ENCODE assay signal across 15 cellular contexts in genomic region chr7:2663121-2663886, GRCh38. TPM values are rescaled to one million over a fixed set of nuclear protein-coding genes. Genes with fewer than 3 reads are reported as not detected.
A peak's percentile ranks its signal among the peaks of the same experiment; 100 is the strongest.
DNase-seq lines count a peak whose midpoint lies in the region; ATAC-seq, FAIRE-seq and TF ChIP-seq lines count a peak whose summit lies in the region.
"Had no signal": no experiment of that assay in that cellular context is flagged by ENCODE, and none has a peak within 500 bp of the region (broad histone marks: within the 10 kb centered on the region; RNA-seq: fewer than 3 reads in every experiment).

No MANE protein-coding gene starts in this region.

- no peak for FAIRE-seq in small intestine (lab: Jason Lieb, UNC)

- DNase-seq in chondrocyte (ENCODE audit: low spot score) (peak; percentile 94), left colon (peak in 1 of 2 donors; percentile 29), psoas muscle (peak in 1 of 2 donors; percentile 59), small intestine (no peak), mesenteric fat pad (ENCODE audit: low spot score) (no peak)
- DNase-seq: activated CD8-positive, alpha-beta memory T cell treated with anti-CD3 and anti-CD28 coated beads, Interleukin-2, amount 50 U/mL, for 48 hours; NCI-H1092 treated with DMSO at 0.1 percent for 48 hours; NCI-H2227 treated with DMSO at 0.1 percent for 48 hours; stimulated activated CD4-positive, alpha-beta T cell treated with anti-CD3 and anti-CD28 coated beads, Interleukin-2, amount 100 ng/mL, for 48 hours had no signal

- peak overlapping the region; percentile 10 for H3K27ac ChIP-seq in HUES48 (ENCODE audit: low read depth, low read length)
- no peak overlapping the region for H3K27ac ChIP-seq in psoas muscle
- no peak overlapping the region for H3K27ac ChIP-seq in small intestine (ENCODE audit: low read depth in 1 of 2, low read length in 1 of 2)

- no peaks in the 10 kb centered on the region for H3K27me3 Mint-ChIP-seq in chondrocyte (ENCODE audit: low read depth)
- H3K27me3 Mint-ChIP-seq: activated naive CD4-positive, alpha-beta T cell treated with anti-CD3 and anti-CD28 coated beads, Interleukin-2, amount 50 U/mL, for 24 hours had no signal

- H3K27ac Mint-ChIP-seq in chondrocyte (ENCODE audit: unreplicated experiment) = no peak overlapping the region
- H3K27ac Mint-ChIP-seq: activated naive CD4-positive, alpha-beta T cell treated with anti-CD3 and anti-CD28 coated beads, Interleukin-2, amount 50 U/mL, for 24 hours; T-helper 1 cell treated with Interleukin-12 subunit alpha and Interleukin-12 subunit beta and Interleukin-4 antibody, amounts not matched to agents 30 μg/mL and 1 μg/mL, for 36 hours; type B pancreatic cell had no signal

- H3K9me3 Mint-ChIP-seq in chondrocyte (ENCODE audit: low read depth) = no peaks in the 10 kb centered on the region
- H3K9me3 Mint-ChIP-seq: activated naive CD4-positive, alpha-beta T cell treated with anti-CD3 and anti-CD28 coated beads, Interleukin-2, amount 50 U/mL, for 24 hours; T-helper 1 cell treated with Interleukin-12 subunit alpha and Interleukin-12 subunit beta and Interleukin-4 antibody, amounts not matched to agents 30 μg/mL and 1 μg/mL, for 36 hours; type B pancreatic cell had no signal

- H3K27me3 ChIP-seq in HUES48 (ENCODE audit: control insufficient read depth, insufficient read depth, low read length) (no peaks in the 10 kb centered on the region), psoas muscle (ENCODE audit: insufficient read depth in 3 of 3, low read length in 2 of 3) (peaks cover 0 to 17% (median 0%) of the 10 kb centered on the region in 3 donors), small intestine (ENCODE audit: control insufficient read depth in 2 of 2, insufficient read depth in 2 of 2, low read length in 2 of 2) (no peaks in the 10 kb centered on the region)

- H3K4me3 ChIP-seq in HUES48 (ENCODE audit: low read depth, low read length) (no peak overlapping the region), psoas muscle (no peak overlapping the region), small intestine (ENCODE audit: low read depth in 1 of 2, low read length in 2 of 2) (no peak overlapping the region)

- H3K4me1 ChIP-seq in HUES48 (ENCODE audit: control insufficient read depth, insufficient read depth, low read length) (no peaks in the 10 kb centered on the region), psoas muscle (peaks cover 12% of the 10 kb centered on the region), small intestine (ENCODE audit: control insufficient read depth in 2 of 2, insufficient read depth in 1 of 2, low read depth in 1 of 2, low read length in 1 of 2) (no peaks in the 10 kb centered on the region)

- no peaks in the 10 kb centered on the region for H3K9me3 ChIP-seq in HUES48 (ENCODE audit: control insufficient read depth, insufficient read depth, low read length)
- no peaks in the 10 kb centered on the region for H3K9me3 ChIP-seq in psoas muscle
- H3K9me3 ChIP-seq in small intestine (ENCODE audit: control insufficient read depth, low read depth) = no peaks in the 10 kb centered on the region

- 23 to 27% (median 25%) methylated on average over 20 to 30 of the region's 30 CpGs for WGBS in psoas muscle, 3 donors
- 68 to 75% (median 73%) methylated on average over 28 to 30 of the region's 30 CpGs for WGBS in small intestine, 3 donors

- intact Hi-C loops in left colon (cut with DNase I, micrococcal nuclease) = no loop called here
- intact Hi-C loops in psoas muscle (cut with DNase I) = loop anchor here in 1 of 2 donors (5.0 kb wide), 1 partner anchor 96 kb away; no protein-coding TSS in a partner anchor

- H3K4me3 Mint-ChIP-seq in chondrocyte (ENCODE audit: unreplicated experiment) = no peak overlapping the region
- H3K4me3 Mint-ChIP-seq: activated naive CD4-positive, alpha-beta T cell treated with anti-CD3 and anti-CD28 coated beads, Interleukin-2, amount 50 U/mL, for 24 hours; T-helper 1 cell treated with Interleukin-12 subunit alpha and Interleukin-12 subunit beta and Interleukin-4 antibody, amounts not matched to agents 30 μg/mL and 1 μg/mL, for 36 hours; type B pancreatic cell had no signal

- TF ChIP-seq CTCF in chondrocyte (IDR thresholded peaks at IDR 0.05) (no peak), psoas muscle (IDR thresholded peaks at IDR 0.05) (no peak)

- peaks cover 11% of the 10 kb centered on the region; the same call in 1 of the 2 replicates for H3K36me3 ChIP-seq in HUES48 (ENCODE audit: control insufficient read depth, insufficient read depth, low read length)
- no peaks in the 10 kb centered on the region for H3K36me3 ChIP-seq in psoas muscle (ENCODE audit: insufficient read depth in 1 of 2, low read depth in 1 of 2)
- H3K36me3 ChIP-seq in small intestine (ENCODE audit: control insufficient read depth in 2 of 2, insufficient read depth in 2 of 2, low read length in 2 of 2) = peaks cover 2 to 3% of the 10 kb centered on the region in 2 donors

- peaks cover 11% of the 10 kb centered on the region for H3K4me1 Mint-ChIP-seq in chondrocyte (ENCODE audit: low read depth)
- H3K4me1 Mint-ChIP-seq: activated naive CD4-positive, alpha-beta T cell treated with anti-CD3 and anti-CD28 coated beads, Interleukin-2, amount 50 U/mL, for 24 hours had no signal

- ATAC-seq in left colon (peak; percentile 31), psoas muscle (peak; percentile 46 to 79 (median 63)), GM21526 (IDR thresholded peaks at IDR 0.05; ENCODE audit: low FRiP score, unreplicated experiment) (no peak), HG03175 (IDR thresholded peaks at IDR 0.05; ENCODE audit: unreplicated experiment) (no peak)

- no peak overlapping the region for H3K9ac ChIP-seq in HUES48 (ENCODE audit: low read depth, low read length)

- peaks cover 5% of the 10 kb centered on the region for H3K36me3 Mint-ChIP-seq in chondrocyte (ENCODE audit: low read depth)
- H3K36me3 Mint-ChIP-seq: activated naive CD4-positive, alpha-beta T cell treated with anti-CD3 and anti-CD28 coated beads, Interleukin-2, amount 50 U/mL, for 24 hours; type B pancreatic cell had no signal

RNA-seq across cellular contexts. Expression of gene AMZ1, which starts 24.7 kb away (rescaled TPM):
- total RNA-seq in chondrocyte = 9.1 to 11.1 TPM (median 9.6 TPM) in 3 replicates
- total RNA-seq in left colon = under 1 TPM in 1 of 2 donors, not detected in 1; 0.28 TPM
- total RNA-seq in psoas muscle = not detected
- under 1 TPM in 1 of 3 donors, not detected in 2; 0.03 TPM for polyA plus RNA-seq in psoas muscle
- under 1 TPM in 1 of 3 donors, not detected in 2; 0.07 TPM for polyA plus RNA-seq in small intestine
- total RNA-seq in mesenteric fat pad = 0.16 TPM

RNA-seq across cellular contexts. Expression of gene TTYH3, which starts 31.5 kb away (rescaled TPM):
- total RNA-seq in chondrocyte (196 to 209 TPM (median 198 TPM) in 3 replicates), left colon (10 to 100 TPM; 31.3 to 51.0 TPM), psoas muscle (10 to 100 TPM in 1 of 4 donors, 1 to 10 TPM in 3; 6.5 to 11.3 (median 7.1) TPM), mesenteric fat pad (107 TPM)
- polyA plus RNA-seq in psoas muscle (1 to 10 TPM; 1.3 to 2.4 (median 1.9) TPM), small intestine (10 to 100 TPM in 1 of 3 donors, 1 to 10 TPM in 2; 6.9 to 32.0 (median 9.2) TPM)

Comparison
In these comparisons a context has a peak if more than half of its experiments do, and no peak if none do; other contexts are left out.
1. ATAC-seq: peak in left colon (single experiment) and psoas muscle (4 of 4); none in GM21526 (single experiment) and HG03175 (single experiment).